Comparison of ENCODE assay signal across 24 cellular contexts in genomic region chr11:117557321-117557720, GRCh38.
DNase-seq lines count a peak whose midpoint lies in the region; ATAC-seq and TF ChIP-seq lines count a peak whose summit lies in the region.
"Had no signal": no experiment of that assay in that cellular context is flagged by ENCODE, and none has a peak within 500 bp of the region (broad histone marks: within the 10 kb centered on the region; RNA-seq: fewer than 3 reads in every experiment).

No MANE protein-coding gene starts in this region.

- H2AK5ac ChIP-seq in H9 (ENCODE audit: insufficient read length, low read length): no peak overlapping the region

- H3K18ac ChIP-seq in H9 (ENCODE audit: insufficient read length, low read depth, low read length): no peak overlapping the region

- H3K4me2 ChIP-seq in H9 (ENCODE audit: insufficient read depth, insufficient read length, low read length): no peak overlapping the region
- H3K4me2 ChIP-seq: A549 had no signal

- no peak overlapping the region for H2BK5ac ChIP-seq in H9 (ENCODE audit: insufficient read length, low read length)

- no peak overlapping the region for H3K9ac ChIP-seq in H9 (ENCODE audit: extremely low read depth, insufficient read length, low read length)

- intact Hi-C loops in spleen (cut with DNase I; ENCODE audit: low total_unique reads): no loop called here
- intact Hi-C loops in Right ventricle myocardium inferior (cut with DNase I): no loop called here

- TF ChIP-seq CTCF in H9 (conservative IDR thresholded peaks at IDR 0.05) (no peak), spleen (IDR thresholded peaks at IDR 0.05 in 8 of 11, conservative IDR thresholded peaks at IDR 0.05 in 3 of 11) (no peak)

- no peaks in the 10 kb centered on the region for H3K36me3 ChIP-seq in spleen
- H3K36me3 ChIP-seq: HAP-1, MG63, SJCRH30 had no signal

- no peaks in the 10 kb centered on the region for H3K23me2 ChIP-seq in H9 (ENCODE audit: insufficient read length, low read depth, low read length, poor library complexity, severe bottlenecking)

- H3K56ac ChIP-seq in H9 (ENCODE audit: insufficient read length, low read depth, low read length): no peak overlapping the region

- H4K5ac ChIP-seq in H9 (ENCODE audit: insufficient read length, low read depth, low read length): no peak overlapping the region

- peaks cover 47 to 58% of the 10 kb centered on the region in 2 experiments for H3K4me1 Mint-ChIP-seq in H9
- H3K4me1 Mint-ChIP-seq: CD8-positive, alpha-beta memory T cell had no signal

- no peaks in the 10 kb centered on the region for H3K36me3 Mint-ChIP-seq in H9 (ENCODE audit: insufficient read depth in 1 of 3, low read depth in 3 of 3)
- H3K36me3 Mint-ChIP-seq: CD14-positive monocyte; CD8-positive, alpha-beta memory T cell had no signal

- H2BK20ac ChIP-seq in H9 (ENCODE audit: low read depth, low read length, poor library complexity, severe bottlenecking): no peak overlapping the region

- H2BK12ac ChIP-seq in H9 (ENCODE audit: insufficient read length, low read depth, low read length): no peak overlapping the region

- no peaks in the 10 kb centered on the region for H3K79me1 ChIP-seq in H9 (ENCODE audit: insufficient read depth, low read depth, low read length, poor library complexity, severe bottlenecking)

- no CpG with 5 or more reads among the region's 7 CpGs for WGBS in H9 (ENCODE audit: extremely low coverage, insufficient read length, low lambda C conversion rate)
- 60 to 77% (median 73%) methylated on average over 7 of the region's 7 CpGs for WGBS in spleen, 5 donors

- H3K4ac ChIP-seq in H9 (ENCODE audit: low read depth, low read length): no peak overlapping the region

- no peaks in the 10 kb centered on the region for H4K20me1 ChIP-seq in H9 (ENCODE audit: control insufficient read depth, insufficient read depth, insufficient read length)

- H3K27ac ChIP-seq in H9 (ENCODE audit: insufficient read length, low read depth, low read length) (no peak overlapping the region), spleen (no peak overlapping the region)
- H3K27ac ChIP-seq: A549, SJCRH30 had no signal

- no peak overlapping the region for H3K23ac ChIP-seq in H9 (ENCODE audit: insufficient read length, low read depth, low read length)

- no peak overlapping the region for H4K91ac ChIP-seq in H9 (ENCODE audit: insufficient read length, low read depth, low read length)

- H3K14ac ChIP-seq in H9 (ENCODE audit: insufficient read depth, low read length): 0 out of 2 replicates have a peak overlapping the region, but pooled peaks have one; percentile 74

- peaks cover 23% of the 10 kb centered on the region for H3K27me3 Mint-ChIP-seq in H9 (ENCODE audit: low read depth)

- H3K4me1 ChIP-seq in H9 (ENCODE audit: insufficient read depth, low read length) (no peaks in the 10 kb centered on the region; the same call in 1 of the 2 replicates), spleen (no peaks in the 10 kb centered on the region)
- H3K4me1 ChIP-seq: A549, HAP-1, SJCRH30 had no signal

- no peak for ATAC-seq in Right ventricle myocardium inferior
- no peak for ATAC-seq in GM21367 (IDR thresholded peaks at IDR 0.05; ENCODE audit: unreplicated experiment)
- ATAC-seq: A549, SK-N-SH treated with all-trans-retinoic acid at 6 μM for 48 hours had no signal

- H3T11ph ChIP-seq in H9 (ENCODE audit: low read length): no peak overlapping the region

- H2BK120ac ChIP-seq in H9 (ENCODE audit: low read depth, low read length, poor library complexity, severe bottlenecking): no peak overlapping the region

- H2BK15ac ChIP-seq in H9 (ENCODE audit: low read depth, low read length): no peak overlapping the region

- no peak overlapping the region for H3K4me3 ChIP-seq in spleen
- H3K4me3 ChIP-seq: A549, HAP-1, MG63, SJCRH30 had no signal

- no peak overlapping the region for H3K4me3 Mint-ChIP-seq in H9
- H3K4me3 Mint-ChIP-seq: CD14-positive monocyte; CD8-positive, alpha-beta memory T cell; HFFc6 had no signal

- no peaks in the 10 kb centered on the region for H3K79me2 ChIP-seq in H9 (ENCODE audit: insufficient read depth, low read length)

- no peak overlapping the region for H3K27ac Mint-ChIP-seq in H9
- H3K27ac Mint-ChIP-seq: CD8-positive, alpha-beta memory T cell; HFFc6 had no signal

- no peak overlapping the region for H4K8ac ChIP-seq in H9 (replicated peaks; ENCODE audit: insufficient read length, low read depth, low read length)

- TF ChIP-seq POLR2A in spleen (IDR thresholded peaks at IDR 0.05): no peak

- H3K27me3 ChIP-seq in H9 (ENCODE audit: insufficient read depth, low read length) (no peaks in the 10 kb centered on the region), spleen (replicated peaks in 1 of 7) (no peaks in the 10 kb centered on the region)
- H3K27me3 ChIP-seq: SJCRH30 had no signal

- H2AFZ ChIP-seq in H9 (ENCODE audit: low read length): no peak overlapping the region

- H3K9me3 ChIP-seq in H9 (ENCODE audit: control insufficient read depth, low read depth, low read length) (no peaks in the 10 kb centered on the region), spleen (no peaks in the 10 kb centered on the region)
- H3K9me3 ChIP-seq: A549, HAP-1, MG63, SJCRH30 had no signal

- H3K9me3 Mint-ChIP-seq in H9: no peaks in the 10 kb centered on the region
- H3K9me3 Mint-ChIP-seq: CD8-positive, alpha-beta memory T cell; HFFc6 had no signal

- peak; percentile 68 for DNase-seq in DMS79 (lab: John Stamatoyannopoulos, UW)
- no peak for DNase-seq in H9
- peak; percentile 53 for DNase-seq in left kidney (ENCODE audit: low read depth, low spot score)
- peak; percentile 44 for DNase-seq in spleen
- DNase-seq in Right ventricle myocardium inferior (ENCODE audit: missing footprints): no peak
- DNase-seq in activated CD4-positive, alpha-beta T cell treated with anti-CD3 and anti-CD28 coated beads, Interleukin-2, amount 50 U/mL, for 4 hours: no peak
- DNase-seq: CD8-positive, alpha-beta memory T cell; DMS 273 treated with DMSO at 0.1 percent for 48 hours; DND-41; HFFc6; KBM-7; MG63; NCI-H1105 treated with DMSO at 0.1 percent for 48 hours; NCI-H146; NCI-H1930; NCI-H2107; NCI-H446 treated with DMSO at 0.1 percent for 48 hours; NCI-H774; SJCRH30 had no signal

Comparison
In these comparisons a context has a peak if more than half of its experiments do, and no peak if none do; other contexts are left out.
1. DNase-seq: peak in DMS79 (single experiment), left kidney (single experiment) and spleen (single experiment); none in H9 (single experiment), Right ventricle myocardium inferior (single experiment) and activated CD4-positive, alpha-beta T cell treated with anti-CD3 and anti-CD28 coated beads, Interleukin-2, amount 50 U/mL, for 4 hours (0 of 2).